12 cellular contexts compared by ENCODE assay signal in genomic region chr17:4560837-4561241, GRCh38. TPM values are rescaled to one million over a fixed set of nuclear protein-coding genes. Genes with fewer than 3 reads are reported as not detected.
A peak's percentile ranks its signal among the peaks of the same experiment; 100 is the strongest.
DNase-seq lines count a peak whose midpoint lies in the region; ATAC-seq and TF ChIP-seq lines count a peak whose summit lies in the region.
"Had no signal": no experiment of that assay in that cellular context is flagged by ENCODE, and none has a peak within 500 bp of the region (broad histone marks: within the 10 kb centered on the region; RNA-seq: fewer than 3 reads in every experiment).

No MANE protein-coding gene starts in this region.

- H3K9me3 ChIP-seq in BE2C (no peaks in the 10 kb centered on the region), mucosa of stomach (ENCODE audit: control insufficient read depth, low read length) (no peaks in the 10 kb centered on the region), tibial artery (no peaks in the 10 kb centered on the region)

- no peaks in the 10 kb centered on the region for H3K27me3 ChIP-seq in BE2C
- H3K27me3 ChIP-seq in mucosa of stomach (ENCODE audit: control insufficient read depth, insufficient read depth, low read length): no peaks in the 10 kb centered on the region
- no peaks in the 10 kb centered on the region for H3K27me3 ChIP-seq in tibial artery

- H3K4me1 ChIP-seq in BE2C: no peaks in the 10 kb centered on the region
- H3K4me1 ChIP-seq in mucosa of stomach (ENCODE audit: control insufficient read depth, insufficient read depth, low read length): peaks cover 34% of the 10 kb centered on the region
- H3K4me1 ChIP-seq in tibial artery: peaks cover 0 to 39% (median 17%) of the 10 kb centered on the region in 4 donors

- H3K36me3 ChIP-seq in BE2C (no peaks in the 10 kb centered on the region), mucosa of stomach (ENCODE audit: control insufficient read depth, insufficient read depth, low read length) (no peaks in the 10 kb centered on the region), tibial artery (no peaks in the 10 kb centered on the region)

- no peak overlapping the region for H3K27ac ChIP-seq in tibial artery
- H3K27ac ChIP-seq: GM23248 had no signal

- intact Hi-C loops in tibial artery (cut with DNase I; ENCODE audit: low total_unique reads): no loop called here

- peak; percentile 15; the same call in 1 of the 2 replicates for TF ChIP-seq RAD21 in Ishikawa (IDR thresholded peaks at IDR 0.05; ENCODE audit: low read depth)

- H3K9ac ChIP-seq in mucosa of stomach (ENCODE audit: low read length): peak overlapping the region; percentile 83
- H3K9ac ChIP-seq: GM23248 had no signal

- ATAC-seq in GM19463 (IDR thresholded peaks at IDR 0.05; ENCODE audit: unreplicated experiment): no peak

- H3K4me3 ChIP-seq in BE2C (ENCODE audit: low read depth, low read length) (no peak overlapping the region), cardiac fibroblast (replicated peaks in 1 of 2; ENCODE audit: low read depth in 2 of 2, low read length in 2 of 2) (no peak overlapping the region), mucosa of stomach (ENCODE audit: low read length) (peak overlapping the region; percentile 54), tibial artery (no peak overlapping the region)
- H3K4me3 ChIP-seq: GM23248 had no signal

- no peak for TF ChIP-seq EP300 in Ishikawa (IDR thresholded peaks at IDR 0.05; ENCODE audit: borderline replicate concordance)

- TF ChIP-seq CTCF in BE2C (IDR thresholded peaks at IDR 0.05; ENCODE audit: low read depth, low read length): peak; percentile 24
- TF ChIP-seq CTCF in cardiac fibroblast (IDR thresholded peaks at IDR 0.05; ENCODE audit: low read depth, low read length): no peak
- TF ChIP-seq CTCF in tibial artery (IDR thresholded peaks at IDR 0.05): no peak

- DNase-seq in BE2C (no peak), cardiac fibroblast (ENCODE audit: low read depth in 2 of 2) (peak; percentile 32 to 76), H4 (ENCODE audit: low spot score) (no peak), tibial artery (no peak)
- no peak for DNase-seq in stimulated activated CD4-positive, alpha-beta T cell treated with anti-CD3 and anti-CD28 coated beads, Interleukin-2, amount 100 ng/mL, for 48 hours
- DNase-seq: anterior cingulate cortex, GM23248, SIG-M5 had no signal

TF ChIP-seq in Ishikawa, 13 proteins besides CTCF, POLR2A, EP300 and RAD21:
- TF ChIP-seq EGR1 (IDR thresholded peaks at IDR 0.05): no peak
- no peak for TF ChIP-seq FOXM1 (IDR thresholded peaks at IDR 0.05; ENCODE audit: borderline replicate concordance, low read depth)
- TF ChIP-seq ZBTB7A (IDR thresholded peaks at IDR 0.05; ENCODE audit: low read depth): no peak
- no peak for TF ChIP-seq TEAD4 (IDR thresholded peaks at IDR 0.05)

RNA-seq across cellular contexts. Expression of gene GGT6, which starts 0.5 kb away (rescaled TPM):
- not detected for polyA plus RNA-seq in BE2C (2012; ENCODE audit: insufficient read depth, insufficient read length, low read depth)
- not detected in 2 replicates for total RNA-seq in H4 (2014; rRNA removed; shearing (Covaris generic))
- total RNA-seq: GM23248, myocyte had no signal
- polyA plus RNA-seq: GM23248 had no signal

RNA-seq across cellular contexts. Expression of gene MYBBP1A, which starts 5.7 kb away (rescaled TPM):
- polyA plus RNA-seq in BE2C (2012; ENCODE audit: insufficient read depth, insufficient read length, low read depth): 97.1 TPM
- total RNA-seq in H4 (2014; rRNA removed; shearing (Covaris generic)): 15.0 and 16.4 TPM in 2 replicates

RNA-seq across cellular contexts. Expression of gene SMTNL2, which starts 23.5 kb away (rescaled TPM):
- 2.1 TPM for polyA plus RNA-seq in BE2C (2012; ENCODE audit: insufficient read depth, insufficient read length, low read depth)
- total RNA-seq in H4 (2014; rRNA removed; shearing (Covaris generic)): 0.08 TPM in 1 of 2 replicates, not detected in the other
- total RNA-seq: GM23248 had no signal
- polyA plus RNA-seq: GM23248 had no signal

Comparison
In these comparisons a context has a peak if more than half of its experiments do, and no peak if none do; other contexts are left out.
1. DNase-seq: peak in cardiac fibroblast (2 of 2); none in BE2C (single experiment), H4 (single experiment), tibial artery (0 of 2) and stimulated activated CD4-positive, alpha-beta T cell treated with anti-CD3 and anti-CD28 coated beads, Interleukin-2, amount 100 ng/mL, for 48 hours (0 of 2).